Comparison of ENCODE assay signal across 8 cellular contexts in the genomic region with DNA sequence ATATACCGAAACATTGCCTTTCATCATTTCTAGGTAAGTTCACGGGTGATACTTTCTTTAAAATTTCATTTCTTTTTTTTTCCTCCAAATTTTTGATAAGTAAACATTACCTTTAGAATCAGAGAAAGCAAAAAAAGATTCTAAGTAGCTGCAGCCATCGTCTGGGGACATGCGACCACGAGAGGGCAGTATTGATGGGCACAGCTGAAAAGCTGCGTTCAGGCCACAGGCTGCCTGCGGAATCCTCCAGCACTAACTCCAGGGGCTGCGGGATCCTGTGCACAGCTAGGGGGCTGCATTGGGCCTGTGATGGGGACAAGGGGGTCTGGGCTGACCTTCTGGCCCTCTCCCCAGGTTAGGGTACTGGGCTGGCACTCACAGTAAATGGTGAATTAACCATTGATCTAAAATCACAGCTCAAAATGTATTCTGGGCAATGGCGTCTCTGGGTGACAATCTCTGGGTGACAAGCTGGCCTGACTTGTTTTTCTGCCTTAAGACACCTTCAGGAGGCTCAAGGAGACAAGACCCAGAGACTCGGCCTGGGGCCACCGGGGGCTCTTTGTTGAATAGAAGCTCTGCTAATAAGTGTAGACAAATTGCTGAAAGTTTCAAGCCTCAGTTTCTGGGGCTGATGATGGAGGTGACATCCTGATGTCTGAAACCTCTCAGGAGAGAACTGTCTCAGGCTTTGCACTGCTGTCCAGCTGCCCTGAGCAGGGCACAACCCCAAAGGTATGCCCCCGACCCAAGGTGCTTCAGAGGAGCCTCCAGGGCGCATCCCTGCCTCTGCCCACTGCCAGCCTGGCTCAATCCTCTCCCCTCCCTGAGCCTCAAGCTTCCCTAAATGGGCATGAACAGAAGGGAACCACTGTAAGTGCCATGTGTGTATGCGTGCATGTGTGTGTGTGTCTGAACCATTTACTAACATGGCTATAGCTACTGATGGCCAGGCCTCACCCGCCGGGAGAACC. TPM values are rescaled to one million over a fixed set of nuclear protein-coding genes. Genes with fewer than 3 reads are reported as not detected.
DNase-seq lines count a peak whose midpoint lies in the region; ATAC-seq and TF ChIP-seq lines count a peak whose summit lies in the region.

No MANE protein-coding gene starts in this region.

- intact Hi-C loops in posterior cingulate gyrus (cut with DNase I) = loop anchor here (2.0 kb wide), 1 partner anchor 212 kb away; no protein-coding TSS in a partner anchor

- no peaks in the 10 kb centered on the region for H3K27me3 Mint-ChIP-seq in CD4-positive, CD25-positive, alpha-beta regulatory T cell

- H3K9me3 Mint-ChIP-seq in CD4-positive, CD25-positive, alpha-beta regulatory T cell = no peaks in the 10 kb centered on the region

- H3K27ac ChIP-seq in CD4-positive, CD25-positive, alpha-beta regulatory T cell (ENCODE audit: insufficient read depth, low read length, poor library complexity, severe bottlenecking) = no peak overlapping the region
- H3K27ac ChIP-seq in HL-60 (replicated peaks) = no peak overlapping the region
- H3K27ac ChIP-seq in RWPE2 (ENCODE audit: poor library complexity, severe bottlenecking) = no peak overlapping the region

- no peak overlapping the region for H3K27ac Mint-ChIP-seq in CD4-positive, CD25-positive, alpha-beta regulatory T cell

- H3K4me3 ChIP-seq in CD4-positive, CD25-positive, alpha-beta regulatory T cell (ENCODE audit: low read depth, low read length) = no peak overlapping the region
- H3K4me3 ChIP-seq in HL-60 (replicated peaks; ENCODE audit: insufficient read depth, low read length) (no peak overlapping the region), RWPE2 (ENCODE audit: severe bottlenecking) (no peak overlapping the region)

- H3K4me1 Mint-ChIP-seq in CD4-positive, CD25-positive, alpha-beta regulatory T cell = no peaks in the 10 kb centered on the region

- no peaks in the 10 kb centered on the region for H3K27me3 ChIP-seq in CD4-positive, CD25-positive, alpha-beta regulatory T cell (ENCODE audit: control insufficient read depth, insufficient read depth, low read length)
- no peaks in the 10 kb centered on the region for H3K27me3 ChIP-seq in HL-60 (ENCODE audit: insufficient read depth, poor library complexity, severe bottlenecking)
- H3K27me3 ChIP-seq in RWPE2 (ENCODE audit: insufficient read depth, poor library complexity, severe bottlenecking) = no peaks in the 10 kb centered on the region

- H3K36me3 Mint-ChIP-seq in CD4-positive, CD25-positive, alpha-beta regulatory T cell = no peaks in the 10 kb centered on the region

- no peaks in the 10 kb centered on the region for H3K36me3 ChIP-seq in CD4-positive, CD25-positive, alpha-beta regulatory T cell (ENCODE audit: control insufficient read depth, insufficient read depth, low read length)
- peaks cover 83% of the 10 kb centered on the region for H3K36me3 ChIP-seq in RWPE2 (ENCODE audit: low read depth)

- H3K9me3 ChIP-seq in CD4-positive, CD25-positive, alpha-beta regulatory T cell (ENCODE audit: control insufficient read depth in 2 of 2, low read length in 2 of 2) = no peaks in the 10 kb centered on the region
- H3K9me3 ChIP-seq in RWPE2 (ENCODE audit: severe bottlenecking) = no peaks in the 10 kb centered on the region

- ATAC-seq in CD4-positive, CD25-positive, alpha-beta regulatory T cell (ENCODE audit: low read depth in 2 of 2) = peak; percentile 38 to 51
- ATAC-seq in RWPE2 (ENCODE audit: low read depth) (peak; percentile 49; the same call in 1 of the 3 replicates), HG03442 (IDR thresholded peaks at IDR 0.05; ENCODE audit: unreplicated experiment) (no peak)

- no peaks in the 10 kb centered on the region for H3K4me1 ChIP-seq in CD4-positive, CD25-positive, alpha-beta regulatory T cell (ENCODE audit: control insufficient read depth, insufficient read depth, low read length, poor library complexity, severe bottlenecking)
- H3K4me1 ChIP-seq in RWPE2 (ENCODE audit: insufficient read depth, poor library complexity, severe bottlenecking) = no peaks in the 10 kb centered on the region

- DNase-seq in CD4-positive, CD25-positive, alpha-beta regulatory T cell = peak; percentile 29 to 69 (median 54)
- DNase-seq in HL-60 (ENCODE audit: low read depth in 1 of 2, low spot score in 1 of 2) = peak; percentile 41 to 59
- DNase-seq in RWPE2 (ENCODE audit: low spot score) = no peak
- DNase-seq in activated naive CD4-positive, alpha-beta T cell (lab: John Stamatoyannopoulos, UW) = peak; percentile 9 to 65 (median 44)
- DNase-seq in globus pallidus (ENCODE audit: low spot score) = peak; percentile 63
- DNase-seq in posterior cingulate gyrus = peak; percentile 74 to 96 (median 84)
- DNase-seq in ureter (ENCODE audit: low spot score) = peak; percentile 76

- peak; percentile 95 for TF ChIP-seq CTCF in HL-60 (IDR thresholded peaks at IDR 0.05; ENCODE audit: insufficient read depth, low read length)
- peak; percentile 82 for TF ChIP-seq CTCF in RWPE2 (IDR thresholded peaks at IDR 0.05; ENCODE audit: poor library complexity, severe bottlenecking)

- H3K4me3 Mint-ChIP-seq in CD4-positive, CD25-positive, alpha-beta regulatory T cell = no peak overlapping the region

RNA-seq across cellular contexts. Expression of gene SARDH, which starts 44.3 kb away (rescaled TPM):
- total RNA-seq in CD4-positive, CD25-positive, alpha-beta regulatory T cell = 15.6 TPM
- 1 to 10 TPM; 5.8 to 9.7 (median 8.2) TPM for polyA plus RNA-seq in CD4-positive, CD25-positive, alpha-beta regulatory T cell
- total RNA-seq in ureter = 4.1 TPM
